ENCODE assay signal across 13 cellular contexts in genomic region chr7:28778781-28779180, GRCh38.
"Had no signal": no experiment of that assay in that cellular context is flagged by ENCODE, and none has a peak within 500 bp of the region (broad histone marks: within the 10 kb centered on the region; RNA-seq: fewer than 3 reads in every experiment).

No MANE protein-coding gene starts in this region.

- H2AFZ ChIP-seq: hepatocyte, parathyroid adenoma had no signal

- H3K4me2 ChIP-seq: hepatocyte had no signal

- H3K36me3 ChIP-seq: esophagus squamous epithelium, tibial artery, uterus had no signal

- H3K27me3 ChIP-seq: dorsolateral prefrontal cortex, esophagus squamous epithelium, hepatocyte, tibial artery, uterus had no signal

- H3K27ac ChIP-seq: esophagus squamous epithelium, hepatocyte, parathyroid adenoma, tibial artery, uterus had no signal

- ATAC-seq: left ventricle myocardium superior had no signal

- H3K9me3 ChIP-seq: esophagus squamous epithelium, tibial artery, uterus had no signal

- H3K79me2 ChIP-seq: hepatocyte, parathyroid adenoma had no signal

- H3K4me3 ChIP-seq: dorsolateral prefrontal cortex, esophagus squamous epithelium, hepatocyte, tibial artery, uterus had no signal

- H3K9ac ChIP-seq: parathyroid adenoma had no signal

- DNase-seq: activated CD4-positive, alpha-beta T cell treated with anti-CD3 and anti-CD28 coated beads for 48 hours; activated T-cell treated with anti-CD3 and anti-CD28 coated beads for 4 hours; amygdala; cerebellar nuclear complex; dorsolateral prefrontal cortex; esophagus squamous epithelium; left ventricle myocardium superior; small intestine; T-helper 1 cell; tibial artery; uterus had no signal

- H3K4me1 ChIP-seq: parathyroid adenoma, uterus had no signal
